In genomic region chr14:54922598-54922997, GRCh38 we compare ENCODE assay signal across 21 cellular contexts. TPM values are rescaled to one million over a fixed set of nuclear protein-coding genes. Genes with fewer than 3 reads are reported as not detected.
DNase-seq lines count a peak whose midpoint lies in the region; ATAC-seq, FAIRE-seq and TF ChIP-seq lines count a peak whose summit lies in the region.
"Had no signal": no experiment of that assay in that cellular context is flagged by ENCODE, and none has a peak within 500 bp of the region (broad histone marks: within the 10 kb centered on the region; RNA-seq: fewer than 3 reads in every experiment).

No MANE protein-coding gene starts in this region.

- H3K79me1 ChIP-seq in trophoblast cell (ENCODE audit: low read length) = no peaks in the 10 kb centered on the region

- H3K18ac ChIP-seq in trophoblast cell (ENCODE audit: low read length) = no peak overlapping the region

- no peak overlapping the region for H3K27ac ChIP-seq in HepG2 (ENCODE audit: extremely low read length, insufficient read depth, low read length)
- no peak overlapping the region for H3K27ac ChIP-seq in right lobe of liver
- peak overlapping the region; percentile 26 to 27 for H3K27ac ChIP-seq in testis
- H3K27ac ChIP-seq in trophoblast cell (ENCODE audit: low read depth, low read length) = no peak overlapping the region
- H3K27ac ChIP-seq: BLaER1 treated with 17β-estradiol and CSF1 and Interleukin-3, amounts not matched to agents 10 nM and 100 nM; KMS-11; Peyer's patch had no signal

- intact Hi-C loops in HepG2 (cut with micrococcal nuclease; ENCODE audit: unreplicated experiment) = no loop called here
- intact Hi-C loops in right lobe of liver (cut with DNase I) = no loop called here
- intact Hi-C loops in testis (cut with DNase I; ENCODE audit: low total_unique reads) = no loop called here

- no peak for TF ChIP-seq RAD21 in HepG2 (CRISPR knock-in tag; IDR thresholded peaks at IDR 0.05)

- TF ChIP-seq CTCF in HepG2 (CRISPR knock-in tag; IDR thresholded peaks at IDR 0.05) (no peak), right lobe of liver (IDR thresholded peaks at IDR 0.05) (no peak), testis (IDR thresholded peaks at IDR 0.05) (no peak)

- H3K4me1 ChIP-seq in HepG2 (ENCODE audit: insufficient read depth, low read length) (peaks cover 6% of the 10 kb centered on the region), right lobe of liver (no peaks in the 10 kb centered on the region), testis (no peaks in the 10 kb centered on the region), trophoblast cell (ENCODE audit: control insufficient read depth in 1 of 2, insufficient read depth in 2 of 2, low read length in 2 of 2) (no peaks in the 10 kb centered on the region)
- H3K4me1 ChIP-seq: BLaER1 treated with 17β-estradiol and CSF1 and Interleukin-3, amounts not matched to agents 10 nM and 100 nM; Peyer's patch had no signal

- H3K4ac ChIP-seq in trophoblast cell (ENCODE audit: low read depth, low read length) = no peak overlapping the region

- H4K8ac ChIP-seq in trophoblast cell (ENCODE audit: low read depth, low read length) = no peak overlapping the region

- H2BK5ac ChIP-seq in trophoblast cell (ENCODE audit: low read depth, low read length, poor library complexity) = no peak overlapping the region

- no peak overlapping the region for H3K4me3 ChIP-seq in HepG2 (replicated peaks in 1 of 3; ENCODE audit: insufficient read depth in 1 of 3, low read depth in 2 of 3, low read length in 3 of 3)
- no peak overlapping the region for H3K4me3 ChIP-seq in right lobe of liver
- no peak overlapping the region for H3K4me3 ChIP-seq in testis
- no peak overlapping the region for H3K4me3 ChIP-seq in trophoblast cell (ENCODE audit: low read depth, low read length)
- H3K4me3 ChIP-seq: BLaER1 treated with 17β-estradiol and CSF1 and Interleukin-3, amounts not matched to agents 10 nM and 100 nM; Peyer's patch had no signal

- H3K79me2 ChIP-seq in HepG2 (ENCODE audit: insufficient read depth, low read length) (no peaks in the 10 kb centered on the region), trophoblast cell (ENCODE audit: control insufficient read depth, insufficient read depth, low read length, poor library complexity) (no peaks in the 10 kb centered on the region)

- no peak overlapping the region for H3K4me2 ChIP-seq in HepG2 (ENCODE audit: low read depth, low read length)
- no peak overlapping the region for H3K4me2 ChIP-seq in trophoblast cell (ENCODE audit: low read length)
- H3K4me2 ChIP-seq: BLaER1 treated with 17β-estradiol and CSF1 and Interleukin-3, amounts not matched to agents 10 nM and 100 nM; KMS-11 had no signal

- no peak for DNase-seq in HepG2 (ENCODE audit: low spot score)
- no peak for DNase-seq in right lobe of liver
- peak; percentile 40 for DNase-seq in NCI-H69 (lab: John Stamatoyannopoulos, UW)
- peak; percentile 15 for DNase-seq in fibroblast of gingiva (ENCODE audit: low read depth)
- no peak for DNase-seq in testis
- DNase-seq in ureter (ENCODE audit: low spot score) = no peak
- no peak for DNase-seq in glomerular visceral epithelial cell (ENCODE audit: extremely low spot score)
- DNase-seq in trophoblast cell = no peak
- DNase-seq: CD8-positive, alpha-beta memory T cell; DMS53; EL; NCI-H526; NK-92 treated with Interleukin-12 subunit alpha and Interleukin-12 subunit beta, amount 100 ng/mL, for 24 hours; Peyer's patch had no signal

- no peak overlapping the region for H3K23ac ChIP-seq in trophoblast cell (ENCODE audit: low read length)

- CTCF ChIA-PET in HepG2 (lab: Yijun Ruan, JAX; ENCODE audit: low intra/inter-chr PET ratio, low total read pairs) = no interaction called here

- no peak for TF ChIP-seq EP300 in HepG2 (IDR thresholded peaks at IDR 0.05; ENCODE audit: low read depth in 2 of 2, low read length in 2 of 2)
- TF ChIP-seq EP300 in HepG2 (CRISPR knock-in tag; IDR thresholded peaks at IDR 0.05; ENCODE audit: borderline replicate concordance) = no peak

- H2BK12ac ChIP-seq in trophoblast cell (ENCODE audit: low read length) = no peak overlapping the region

- FAIRE-seq in HepG2 (lab: Jason Lieb, UNC) = no peak
- FAIRE-seq: A204.1, GM12892, GM18507, H54 had no signal

- POLR2A ChIA-PET in HepG2 (lab: Yijun Ruan, JAX) = no interaction called here

- no peak overlapping the region for H2BK120ac ChIP-seq in trophoblast cell (ENCODE audit: insufficient read depth, low read length, poor library complexity)

- H3K9me3 ChIP-seq in HepG2 (ENCODE audit: low read length) = no peaks in the 10 kb centered on the region
- H3K9me3 ChIP-seq in right lobe of liver = no peaks in the 10 kb centered on the region
- H3K9me3 ChIP-seq in testis = no peaks in the 10 kb centered on the region
- H3K9me3 ChIP-seq in trophoblast cell (ENCODE audit: insufficient read depth, low read depth, low read length) = no peaks in the 10 kb centered on the region
- H3K9me3 ChIP-seq: BLaER1 treated with 17β-estradiol and CSF1 and Interleukin-3, amounts not matched to agents 10 nM and 100 nM; Peyer's patch had no signal

- H2AFZ ChIP-seq in HepG2 (ENCODE audit: low read length) (no peak overlapping the region), trophoblast cell (ENCODE audit: insufficient read depth, low read length, poor library complexity) (no peak overlapping the region)

- BruUV-seq in HepG2 (replicated peaks; lab: Mats Ljungman, UMichigan) = no TSS peak

- H3K36me3 ChIP-seq in HepG2 (replicated peaks in 1 of 2; ENCODE audit: control insufficient read depth in 1 of 2, insufficient read depth in 2 of 2, low read length in 2 of 2) (no peaks in the 10 kb centered on the region), right lobe of liver (no peaks in the 10 kb centered on the region), testis (ENCODE audit: low read depth, missing control alignments) (no peaks in the 10 kb centered on the region), trophoblast cell (ENCODE audit: control insufficient read depth in 1 of 2, insufficient read depth in 2 of 2, low read length in 2 of 2) (no peaks in the 10 kb centered on the region)
- H3K36me3 ChIP-seq: BLaER1 treated with 17β-estradiol and CSF1 and Interleukin-3, amounts not matched to agents 10 nM and 100 nM; Peyer's patch had no signal

- in situ Hi-C loops in HepG2 (cut with HindIII; ENCODE audit: extremely low pct_ligation_motif_present, low pct_unique_long_range_greater_than_20kb) = no loop called here

- no peak for TF ChIP-seq POLR2A in HepG2 (IDR thresholded peaks at IDR 0.05; ENCODE audit: insufficient read depth in 1 of 2, low read depth in 2 of 2, low read length in 2 of 2)
- TF ChIP-seq POLR2A in right lobe of liver (IDR thresholded peaks at IDR 0.05) = no peak
- TF ChIP-seq POLR2A in testis (IDR thresholded peaks at IDR 0.05) = no peak

- no peaks in the 10 kb centered on the region for H3K27me3 ChIP-seq in HepG2 (ENCODE audit: control insufficient read depth in 1 of 2, insufficient read depth in 2 of 2, low read length in 2 of 2)
- H3K27me3 ChIP-seq in right lobe of liver = no peaks in the 10 kb centered on the region
- H3K27me3 ChIP-seq in testis = no peaks in the 10 kb centered on the region
- H3K27me3 ChIP-seq in trophoblast cell (ENCODE audit: insufficient read depth, low read length) = no peaks in the 10 kb centered on the region
- H3K27me3 ChIP-seq: BLaER1 treated with 17β-estradiol and CSF1 and Interleukin-3, amounts not matched to agents 10 nM and 100 nM; Peyer's patch had no signal

- H2AK5ac ChIP-seq in trophoblast cell (ENCODE audit: low read length) = no peak overlapping the region

- ATAC-seq in HepG2 (peak; percentile 65; the same call in 2 of the 3 replicates), right lobe of liver (no peak)
- ATAC-seq: Right ventricle myocardium inferior had no signal

- 56% methylated on average over 3 of the region's 3 CpGs for WGBS in HepG2 (ENCODE audit: low lambda C conversion rate)
- 91% methylated on average over 3 of the region's 3 CpGs for WGBS in right lobe of liver (ENCODE audit: insufficient coverage, low coverage, low lambda C conversion rate, missing lambda C conversion rate)
- 34 to 38% methylated on average over 3 of the region's 3 CpGs for WGBS in testis, 2 donors
- WGBS in trophoblast cell (ENCODE audit: extremely low coverage, insufficient coverage, insufficient read length) = no CpG with 5 or more reads among the region's 3 CpGs

- H4K20me1 ChIP-seq in HepG2 (ENCODE audit: insufficient read depth, low read length) = no peaks in the 10 kb centered on the region
- H4K20me1 ChIP-seq: BLaER1 treated with 17β-estradiol and CSF1 and Interleukin-3, amounts not matched to agents 10 nM and 100 nM had no signal

- no peak overlapping the region for H4K91ac ChIP-seq in trophoblast cell (ENCODE audit: low read depth, low read length)

- H4K12ac ChIP-seq in trophoblast cell (ENCODE audit: low read depth, low read length) = no peak overlapping the region

- H3K14ac ChIP-seq in trophoblast cell (ENCODE audit: low read length) = no peak overlapping the region

- no peak overlapping the region for H3K9ac ChIP-seq in HepG2 (ENCODE audit: insufficient read depth, low read depth, low read length)
- no peak overlapping the region for H3K9ac ChIP-seq in trophoblast cell (ENCODE audit: low read length)
- H3K9ac ChIP-seq: BLaER1 treated with 17β-estradiol and CSF1 and Interleukin-3, amounts not matched to agents 10 nM and 100 nM; KMS-11 had no signal

RNA-seq across cellular contexts. Expression of gene GCH1, which starts 20.0 kb away (rescaled TPM):
- total RNA-seq in HepG2 (2016; rRNA removed; fragmentation: Illumina TruSeq; extraction: Trizol) (25.2 and 33.2 TPM in 2 replicates), right lobe of liver (10 to 100 TPM; 41.5 to 93.6 (median 58.1) TPM), testis (10 to 100 TPM; 11.3 to 15.8 TPM), ureter (13.8 TPM)
- 3.4 and 3.8 TPM in 2 replicates for total RNA-seq in HepG2 (2016; cell fraction: cytosol; rRNA removed; fragmentation: Illumina TruSeq; extraction: Trizol; ENCODE audit: low read depth)
- total RNA-seq in HepG2 (2016; cell fraction: insoluble cytoplasmic fraction; rRNA removed; fragmentation: Illumina TruSeq; extraction: Trizol) = 25.3 and 36.5 TPM in 2 replicates
- 13.8 and 15.9 TPM in 2 replicates for total RNA-seq in HepG2 (2016; cell fraction: membrane; rRNA removed; fragmentation: Illumina TruSeq; extraction: Trizol)
- total RNA-seq in HepG2 (2016; cell fraction: nucleus; rRNA removed; fragmentation: Illumina TruSeq; extraction: Trizol) = 18.2 and 22.1 TPM in 2 replicates
- polyA plus RNA-seq in HepG2 (2011; rRNA removed) (13.7 and 15.0 TPM in 2 replicates), testis (ENCODE audit: insufficient read depth, low read depth, low replicate concordance) (8.8 TPM)
- polyA plus RNA-seq in HepG2 (2011; cell fraction: cytosol; rRNA removed) = 9.2 and 12.4 TPM in 2 replicates
- 11.5 and 13.2 TPM in 2 replicates for polyA plus RNA-seq in HepG2 (2011; cell fraction: nucleus; rRNA removed)
- polyA plus RNA-seq in HepG2 (2012) = 13.8 and 16.8 TPM in 2 replicates
- 2.1 and 2.3 TPM in 2 replicates for polyA plus RNA-seq in HepG2 (2016; cell fraction: cytosol; fragmentation: Illumina TruSeq; extraction: Trizol; ENCODE audit: low read depth)
- polyA plus RNA-seq in HepG2 (2016; cell fraction: insoluble cytoplasmic fraction; fragmentation: Illumina TruSeq; extraction: Trizol; ENCODE audit: low read depth) = 35.3 and 42.9 TPM in 2 replicates
- 10.6 and 11.2 TPM in 2 replicates for polyA plus RNA-seq in HepG2 (2016; cell fraction: membrane; fragmentation: Illumina TruSeq; extraction: Trizol; ENCODE audit: low read depth)
- 34.6 and 35.3 TPM in 2 replicates for polyA plus RNA-seq in HepG2 (2016; cell fraction: nucleus; fragmentation: Illumina TruSeq; extraction: Trizol; ENCODE audit: insufficient read depth, low read depth)
- 7.7 and 10.6 TPM in 2 replicates for polyA minus RNA-seq in HepG2 (2011; rRNA and poly(A)+ RNA removed; ENCODE audit: low replicate concordance)
- polyA minus RNA-seq in HepG2 (2011; cell fraction: cytosol; rRNA and poly(A)+ RNA removed) = 8.9 and 9.9 TPM in 2 replicates
- polyA minus RNA-seq in HepG2 (2011; cell fraction: nucleus; rRNA and poly(A)+ RNA removed) = 11.3 and 23.6 TPM in 2 replicates
- 3.8 and 4.0 TPM in 2 replicates for polyA plus RNA-seq in trophoblast cell (2013)

Comparison
In these comparisons a context has a peak if more than half of its experiments do, and no peak if none do; other contexts are left out.
1. DNase-seq: peak in NCI-H69 (single experiment) and fibroblast of gingiva (single experiment); none in HepG2 (single experiment), right lobe of liver (0 of 3), testis (single experiment), ureter (single experiment), glomerular visceral epithelial cell (single experiment) and trophoblast cell (0 of 2).
2. H3K27ac ChIP-seq: peak in testis (2 of 2); none in HepG2 (single experiment), right lobe of liver (0 of 3) and trophoblast cell (single experiment).